ENCODE assay signal across 8 cellular contexts in the genomic region with DNA sequence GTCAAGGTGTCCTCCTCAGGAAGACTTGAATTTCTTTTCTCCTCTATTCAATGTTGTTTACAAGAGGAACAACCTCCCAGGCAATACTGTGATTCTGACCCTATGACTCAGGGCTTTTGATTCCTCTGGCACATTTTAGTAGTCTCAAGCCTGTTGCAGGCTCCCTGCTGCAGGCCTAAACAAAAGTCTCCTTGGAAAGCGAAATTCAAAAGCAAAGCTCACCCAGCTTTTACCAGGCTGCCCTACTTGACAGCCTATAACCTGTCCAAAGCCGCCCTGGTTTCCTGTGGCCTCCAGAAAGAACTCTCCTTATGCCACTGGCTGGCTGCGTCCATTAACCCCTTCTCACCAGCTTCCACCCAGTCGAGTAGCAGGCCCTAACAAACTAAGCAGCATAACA. TPM values are rescaled to one million over a fixed set of nuclear protein-coding genes. Genes with fewer than 3 reads are reported as not detected.
DNase-seq lines count a peak whose midpoint lies in the region; ATAC-seq and TF ChIP-seq lines count a peak whose summit lies in the region.

No MANE protein-coding gene starts in this region.

- H3K27ac ChIP-seq in coronary artery (peak overlapping the region; percentile 61 to 80), lower lobe of right lung (peak overlapping the region; percentile 69), urinary bladder (ENCODE audit: low read depth) (peak overlapping the region; percentile 80)

- TF ChIP-seq CTCF in coronary artery (IDR thresholded peaks at IDR 0.05), result no peak
- no peak for TF ChIP-seq CTCF in lower lobe of right lung (IDR thresholded peaks at IDR 0.05)

- H3K36me3 ChIP-seq in lower lobe of right lung, result no peaks in the 10 kb centered on the region
- no peaks in the 10 kb centered on the region for H3K36me3 ChIP-seq in urinary bladder (ENCODE audit: insufficient read depth)

- H3K4me3 ChIP-seq in coronary artery (no peak overlapping the region), lower lobe of right lung (no peak overlapping the region), urinary bladder (ENCODE audit: low read depth, low read length) (no peak overlapping the region)

- H3K4me1 ChIP-seq in lower lobe of right lung, result peaks cover 52% of the 10 kb centered on the region
- no peaks in the 10 kb centered on the region for H3K4me1 ChIP-seq in urinary bladder (ENCODE audit: insufficient read depth)

- intact Hi-C loops in lower lobe of right lung (cut with DNase I) (no loop called here), posterior vena cava (cut with DNase I) (loop anchor here in 1 of 2 donors (10.0 kb wide), 1 partner anchor 81 kb away; no protein-coding TSS in a partner anchor)

- peak; percentile 73 to 76 for ATAC-seq in lower lobe of right lung
- no peak for ATAC-seq in HG03196 (IDR thresholded peaks at IDR 0.05; ENCODE audit: unreplicated experiment)

- no peaks in the 10 kb centered on the region for H3K27me3 ChIP-seq in lower lobe of right lung (ENCODE audit: low read depth)

- no peaks in the 10 kb centered on the region for H3K9me3 ChIP-seq in lower lobe of right lung

- 27% methylated on average over 4 of the region's 4 CpGs for WGBS in urinary bladder

- DNase-seq in DMS53 (lab: John Stamatoyannopoulos, UW) (peak; percentile 30), DMS53 treated with DMSO at 0.1 percent for 48 hours (lab: John Stamatoyannopoulos, UW; ENCODE audit: unreplicated experiment) (no peak), coronary artery (ENCODE audit: low spot score) (no peak), lower lobe of right lung (no peak), T-helper 1 cell (no peak), posterior vena cava (ENCODE audit: low spot score) (no peak)

RNA-seq across cellular contexts. Expression of a gene that starts 11.6 kb away (rescaled TPM):
- total RNA-seq in lower lobe of right lung (22.9 TPM), urinary bladder (20.4 TPM), posterior vena cava (10 to 100 TPM in 1 of 2 donors, 1 to 10 TPM in 1; 7.4 to 11.4 TPM)
- 3.7 TPM for polyA plus RNA-seq in urinary bladder

RNA-seq across cellular contexts. Expression of a gene that starts 11.9 kb away (rescaled TPM):
- total RNA-seq in lower lobe of right lung (64.2 TPM), urinary bladder (153 TPM), posterior vena cava (10 to 100 TPM; 58.7 to 76.6 TPM)
- polyA plus RNA-seq in urinary bladder, result 39.0 TPM
